ENCODE assay signal across 1 cellular context in genomic region chr17:14300628-14301278, GRCh38.
TF ChIP-seq lines count a peak whose summit lies in the region.

Gene HS3ST3B1 (plus strand): TSS chr17:14301081. CDS start chr17:14301519, 438 bp downstream.

TF ChIP-seq in K562, 482 proteins besides CTCF, POLR2A, EP300 and RAD21 (continued from another document and continues in another):
- TF ChIP-seq CHD7 (IDR thresholded peaks at IDR 0.05; ENCODE audit: low read depth, low read length) = no peak
- TF ChIP-seq CHCHD3 (CRISPR knock-in tag; IDR thresholded peaks at IDR 0.05) = no peak
- no peak for TF ChIP-seq PHB2 (IDR thresholded peaks at IDR 0.05; ENCODE audit: low read depth)
- TF ChIP-seq TARDBP (IDR thresholded peaks at IDR 0.05) = no peak
- TF ChIP-seq ZBTB1 (CRISPR knock-in tag; IDR thresholded peaks at IDR 0.05; ENCODE audit: borderline replicate concordance, low read depth) = no peak
- TF ChIP-seq BCL6 (CRISPR knock-in tag; IDR thresholded peaks at IDR 0.05) = no peak
- no peak for TF ChIP-seq ZNF12 (CRISPR knock-in tag; IDR thresholded peaks at IDR 0.05)
- TF ChIP-seq MTF1 (CRISPR knock-in tag; IDR thresholded peaks at IDR 0.05; ENCODE audit: borderline replicate concordance) = no peak
- peak; percentile 99 for TF ChIP-seq PKNOX1 (IDR thresholded peaks at IDR 0.05)
- no peak for TF ChIP-seq HDAC3 (IDR thresholded peaks at IDR 0.05; ENCODE audit: borderline replicate concordance, partially characterized antibody)
- TF ChIP-seq ZNF644 (tag; IDR thresholded peaks at IDR 0.05; ENCODE audit: low read depth) = no peak
- 0 out of 2 replicates have a peak, but pooled peaks have one; percentile 46 for TF ChIP-seq ZNF830 (CRISPR knock-in tag; IDR thresholded peaks at IDR 0.05)
- TF ChIP-seq WHSC1 (IDR thresholded peaks at IDR 0.05; ENCODE audit: low read length) = no peak
- no peak for TF ChIP-seq PRDM10 (IDR thresholded peaks at IDR 0.05; ENCODE audit: partially characterized antibody)
- no peak for TF ChIP-seq CBX8 (IDR thresholded peaks at IDR 0.05; ENCODE audit: borderline replicate concordance, extremely low read depth, low read depth, low read length, poor library complexity, severe bottlenecking)
- TF ChIP-seq ZNF76 (CRISPR knock-in tag; IDR thresholded peaks at IDR 0.05; ENCODE audit: borderline replicate concordance) = no peak
- TF ChIP-seq VEZF1 (CRISPR knock-in tag; IDR thresholded peaks at IDR 0.05) = no peak
- TF ChIP-seq PHF8 (IDR thresholded peaks at IDR 0.05; ENCODE audit: borderline replicate concordance, low read length) = peak; percentile 45; the same call in 1 of the 2 replicates
- no peak for TF ChIP-seq ZNF175 (CRISPR knock-in tag; IDR thresholded peaks at IDR 0.05; ENCODE audit: low read depth)
- TF ChIP-seq TEAD4 (IDR thresholded peaks at IDR 0.05; ENCODE audit: low read length) = no peak
- TF ChIP-seq TEAD4 (CRISPR knock-in tag; IDR thresholded peaks at IDR 0.05; ENCODE audit: borderline replicate concordance) = no peak
- TF ChIP-seq POU5F1 (IDR thresholded peaks at IDR 0.05; ENCODE audit: borderline replicate concordance, low read depth, low read length, partially characterized antibody) = no peak
- TF ChIP-seq FOXJ2 (tag; IDR thresholded peaks at IDR 0.05) = no peak
- no peak for TF ChIP-seq ZBED1 (IDR thresholded peaks at IDR 0.05)
- no peak for TF ChIP-seq COPS2 (conservative IDR thresholded peaks at IDR 0.05)
- TF ChIP-seq FOXM1 (IDR thresholded peaks at IDR 0.05; ENCODE audit: low read depth) = no peak
- no peak for TF ChIP-seq FOXM1 (CRISPR knock-in tag; IDR thresholded peaks at IDR 0.05; ENCODE audit: low read depth)
- no peak for TF ChIP-seq NFATC3 (IDR thresholded peaks at IDR 0.05)
- TF ChIP-seq ZBTB8A (IDR thresholded peaks at IDR 0.05; ENCODE audit: partially characterized antibody) = no peak
- TF ChIP-seq HSF4 (CRISPR knock-in tag; IDR thresholded peaks at IDR 0.05; ENCODE audit: borderline replicate concordance) = no peak
- no peak for TF ChIP-seq HES1 (IDR thresholded peaks at IDR 0.05; ENCODE audit: low read depth)
- TF ChIP-seq, protein P1, sequence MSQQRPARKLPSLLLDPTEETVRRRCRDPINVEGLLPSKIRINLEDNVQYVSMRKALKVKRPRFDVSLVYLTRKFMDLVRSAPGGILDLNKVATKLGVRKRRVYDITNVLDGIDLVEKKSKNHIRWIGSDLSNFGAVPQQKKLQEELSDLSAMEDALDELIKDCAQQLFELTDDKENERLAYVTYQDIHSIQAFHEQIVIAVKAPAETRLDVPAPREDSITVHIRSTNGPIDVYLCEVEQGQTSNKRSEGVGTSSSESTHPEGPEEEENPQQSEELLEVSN (IDR thresholded peaks at IDR 0.05; ENCODE audit: borderline replicate concordance in 1 of 2, extremely low read depth in 1 of 2, insufficient read depth in 1 of 2, insufficient read length in 1 of 2, low read depth in 1 of 2, low read length in 1 of 2, poor library complexity in 1 of 2, severe bottlenecking in 1 of 2) = peak; percentile 11 to 47
- TF ChIP-seq ZNF224 (CRISPR knock-in tag; IDR thresholded peaks at IDR 0.05) = no peak
- TF ChIP-seq HDAC1 (IDR thresholded peaks at IDR 0.05) = peak in 1 of 2 experiments; percentile 21; a peak in 2 of 4 replicates
- TF ChIP-seq ZNF232 (CRISPR knock-in tag; IDR thresholded peaks at IDR 0.05) = no peak
- no peak for TF ChIP-seq ZNF143 (CRISPR knock-in tag; IDR thresholded peaks at IDR 0.05)
- no peak for TF ChIP-seq BRD4 (IDR thresholded peaks at IDR 0.05)
- TF ChIP-seq, protein P2, sequence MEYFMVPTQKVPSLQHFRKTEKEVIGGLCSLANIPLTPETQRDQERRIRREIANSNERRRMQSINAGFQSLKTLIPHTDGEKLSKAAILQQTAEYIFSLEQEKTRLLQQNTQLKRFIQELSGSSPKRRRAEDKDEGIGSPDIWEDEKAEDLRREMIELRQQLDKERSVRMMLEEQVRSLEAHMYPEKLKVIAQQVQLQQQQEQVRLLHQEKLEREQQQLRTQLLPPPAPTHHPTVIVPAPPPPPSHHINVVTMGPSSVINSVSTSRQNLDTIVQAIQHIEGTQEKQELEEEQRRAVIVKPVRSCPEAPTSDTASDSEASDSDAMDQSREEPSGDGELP (CRISPR knock-in tag; IDR thresholded peaks at IDR 0.05; ENCODE audit: borderline replicate concordance) = peak; percentile 78
- TF ChIP-seq FOXJ3 (CRISPR knock-in tag; IDR thresholded peaks at IDR 0.05) = no peak
- no peak for TF ChIP-seq FIP1L1 (IDR thresholded peaks at IDR 0.05; ENCODE audit: low read depth, low read length, poor library complexity, severe bottlenecking)
- no peak for TF ChIP-seq ARID1B (IDR thresholded peaks at IDR 0.05)
- no peak for TF ChIP-seq HDAC6 (IDR thresholded peaks at IDR 0.05; ENCODE audit: low read depth, low read length)
- TF ChIP-seq EZH2 (IDR thresholded peaks at IDR 0.05; ENCODE audit: borderline replicate concordance, low read depth, low read length) = no peak
- peak; percentile 31 for TF ChIP-seq POLR2B (IDR thresholded peaks at IDR 0.05; ENCODE audit: low read depth, partially characterized antibody)
- TF ChIP-seq DDX20 (tag; IDR thresholded peaks at IDR 0.05; ENCODE audit: low read depth) = no peak
- peak; percentile 84 for TF ChIP-seq TBP (optimal IDR thresholded peaks at IDR 0.05; ENCODE audit: low read depth, low read length)
- no peak for TF ChIP-seq KAT8 (IDR thresholded peaks at IDR 0.05; ENCODE audit: low read depth)
